11 cellular contexts compared by ENCODE assay signal in genomic region chr2:20577495-20578235, GRCh38.
DNase-seq lines count a peak whose midpoint lies in the region; ATAC-seq and TF ChIP-seq lines count a peak whose summit lies in the region.
"Had no signal": no experiment of that assay in that cellular context is flagged by ENCODE, and none has a peak within 500 bp of the region (broad histone marks: within the 10 kb centered on the region; RNA-seq: fewer than 3 reads in every experiment).

No MANE protein-coding gene starts in this region.

- no peaks in the 10 kb centered on the region for H3K27me3 Mint-ChIP-seq in activated CD8-positive, alpha-beta T cell treated with anti-CD3 and anti-CD28 coated beads, Interleukin-2, amount 10 ng/mL, durations not matched to agents 7 days and 5 days (ENCODE audit: low read depth)

- H3K27ac Mint-ChIP-seq in activated CD8-positive, alpha-beta T cell treated with anti-CD3 and anti-CD28 coated beads, Interleukin-2, amount 10 ng/mL, durations not matched to agents 7 days and 5 days, result peak overlapping the region; percentile 69

- H3K9me3 ChIP-seq in heart left ventricle, result peaks cover 0 to 11% (median 6%) of the 10 kb centered on the region in 12 donors
- peaks cover 0 to 6% of the 10 kb centered on the region in 2 donors for H3K9me3 ChIP-seq in right atrium auricular region
- H3K9me3 ChIP-seq in tibial artery, result no peaks in the 10 kb centered on the region

- TF ChIP-seq CTCF in heart left ventricle (IDR thresholded peaks at IDR 0.05) (no peak), right atrium auricular region (IDR thresholded peaks at IDR 0.05) (no peak), tibial artery (IDR thresholded peaks at IDR 0.05) (no peak)

- no peak overlapping the region for H3K4me3 ChIP-seq in heart left ventricle
- no peak overlapping the region for H3K4me3 ChIP-seq in right atrium auricular region
- H3K4me3 ChIP-seq in tibial artery, result no peak overlapping the region

- peak overlapping the region in 11 of 12 donors; percentile 57 to 94 (median 86) for H3K27ac ChIP-seq in heart left ventricle
- H3K27ac ChIP-seq in right atrium auricular region, result peak overlapping the region; percentile 84 to 89
- peak overlapping the region; percentile 76 to 83 for H3K27ac ChIP-seq in tibial artery

- H3K4me1 ChIP-seq in heart left ventricle (peaks cover 15 to 84% (median 74%) of the 10 kb centered on the region in 12 donors), right atrium auricular region (peaks cover 5 to 88% of the 10 kb centered on the region in 2 donors), tibial artery (peaks cover 0 to 52% (median 33%) of the 10 kb centered on the region in 4 donors)

- H3K4me3 Mint-ChIP-seq in activated CD8-positive, alpha-beta T cell treated with anti-CD3 and anti-CD28 coated beads, Interleukin-2, amount 10 ng/mL, durations not matched to agents 7 days and 5 days, result no peak overlapping the region

- POLR2A ChIA-PET in activated CD8-positive, alpha-beta T cell treated with anti-CD3 and anti-CD28 coated beads, Interleukin-2, amount 10 ng/mL, durations not matched to agents 7 days and 5 days (lab: Charles Lee), result interaction anchor here (0.7 to 1.3 kb wide), 2 partner anchors 12 to 74 kb away, joined by 3 to 4 read pairs; no protein-coding TSS in a partner anchor

- TF ChIP-seq POLR2A in heart left ventricle (IDR thresholded peaks at IDR 0.05), result no peak

- peaks cover 3% of the 10 kb centered on the region for H3K9me3 Mint-ChIP-seq in activated CD8-positive, alpha-beta T cell treated with anti-CD3 and anti-CD28 coated beads, Interleukin-2, amount 10 ng/mL, durations not matched to agents 7 days and 5 days (ENCODE audit: insufficient read depth)

- ATAC-seq in heart left ventricle (no peak), HG03457 (IDR thresholded peaks at IDR 0.05; ENCODE audit: unreplicated experiment) (no peak)
- no peak for ATAC-seq in activated CD8-positive, alpha-beta T cell treated with anti-CD3 and anti-CD28 coated beads, Interleukin-2, amount 10 ng/mL, durations not matched to agents 7 days and 5 days
- ATAC-seq: left lobe of liver had no signal

- H3K4me1 Mint-ChIP-seq in activated CD8-positive, alpha-beta T cell treated with anti-CD3 and anti-CD28 coated beads, Interleukin-2, amount 10 ng/mL, durations not matched to agents 7 days and 5 days (ENCODE audit: low read depth), result peaks cover 39% of the 10 kb centered on the region

- CTCF ChIA-PET in activated CD8-positive, alpha-beta T cell treated with anti-CD3 and anti-CD28 coated beads, Interleukin-2, amount 10 ng/mL, durations not matched to agents 7 days and 5 days (lab: Charles Lee), result no interaction called here

- WGBS in heart left ventricle, 4 donors, result 60 to 80% (median 76%) methylated on average over 11 to 12 of the region's 12 CpGs

- H3K27me3 ChIP-seq in heart left ventricle (no peaks in the 10 kb centered on the region), right atrium auricular region (no peaks in the 10 kb centered on the region), tibial artery (no peaks in the 10 kb centered on the region)

- H3K36me3 ChIP-seq in heart left ventricle (no peaks in the 10 kb centered on the region), right atrium auricular region (no peaks in the 10 kb centered on the region), tibial artery (no peaks in the 10 kb centered on the region)

- DNase-seq in heart left ventricle (peak in 3 of 5 donors; percentile 34 to 57 (median 56)), cardiac septum (ENCODE audit: low spot score) (no peak), right atrium auricular region (ENCODE audit: low spot score) (no peak), tibial artery (peak in 1 of 2 donors; percentile 76), occipital lobe (lab: John Stamatoyannopoulos, UW) (no peak)
- DNase-seq in activated CD8-positive, alpha-beta T cell treated with anti-CD3 and anti-CD28 coated beads, Interleukin-2, amount 10 ng/mL, durations not matched to agents 7 days and 5 days, result no peak
- no peak for DNase-seq in stimulated activated CD4-positive, alpha-beta T cell treated with anti-CD3 and anti-CD28 coated beads, Interleukin-4, amount 100 ng/mL, for 24 hours
- DNase-seq: caudate nucleus, NCI-H2081 treated with DMSO at 0.1 percent for 48 hours had no signal

- intact Hi-C loops in heart left ventricle (cut with DNase I) (loop anchor here in 6 of 10 donors (2.0 to 10.0 kb wide), 8 partner anchors 21 to 133 kb away; no protein-coding TSS in a partner anchor), cardiac septum (cut with DNase I) (loop anchor here (2.0 kb wide), 3 partner anchors 41 to 127 kb away; no protein-coding TSS in a partner anchor), tibial artery (cut with DNase I; ENCODE audit: low total_unique reads) (no loop called here)

- peaks cover 15% of the 10 kb centered on the region for H3K36me3 Mint-ChIP-seq in activated CD8-positive, alpha-beta T cell treated with anti-CD3 and anti-CD28 coated beads, Interleukin-2, amount 10 ng/mL, durations not matched to agents 7 days and 5 days (ENCODE audit: low read depth)

Comparison
In these comparisons a context has a peak if more than half of its experiments do, and no peak if none do; other contexts are left out.
1. DNase-seq: peak in heart left ventricle (3 of 5); none in cardiac septum (single experiment), activated CD8-positive, alpha-beta T cell treated with anti-CD3 and anti-CD28 coated beads, Interleukin-2, amount 10 ng/mL, durations not matched to agents 7 days and 5 days (single experiment), right atrium auricular region (single experiment), occipital lobe (single experiment) and stimulated activated CD4-positive, alpha-beta T cell treated with anti-CD3 and anti-CD28 coated beads, Interleukin-4, amount 100 ng/mL, for 24 hours (single experiment).
2. Peak in every context shown above with its lines, with median percentiles within 50 percentile points of each other: H3K27ac ChIP-seq.